ENCODE assay signal across 3 cellular contexts in genomic region chr3:119678209-119678608, GRCh38. TPM values are rescaled to one million over a fixed set of nuclear protein-coding genes. Genes with fewer than 3 reads are reported as not detected.
"Had no signal": no experiment of that assay in that cellular context is flagged by ENCODE, and none has a peak within 500 bp of the region (broad histone marks: within the 10 kb centered on the region; RNA-seq: fewer than 3 reads in every experiment).

No MANE protein-coding gene starts in this region.

RNA-seq across cellular contexts. Expression of gene CFAP91, which starts 24.6 kb away (rescaled TPM):
- total RNA-seq: activated CD8-positive, alpha-beta T cell treated with anti-CD3 and anti-CD28 coated beads, Interleukin-2, amount 10 ng/mL, durations not matched to agents 7 days and 5 days; activated T-helper 2 cell treated with anti-CD3 and anti-CD28 coated beads, Interferon-gamma antibody, Interleukin-2, Interleukin-4, amounts not matched to agents 10 μg/mL and 5 μg/mL and 100 μg/mL, durations not matched to agents 14 hours and 24 hours and 36 hours; smooth muscle cell had no signal
